Comparison of ENCODE assay signal across 8 cellular contexts in genomic region chr15:45573961-45574629, GRCh38. TPM values are rescaled to one million over a fixed set of nuclear protein-coding genes. Genes with fewer than 3 reads are reported as not detected.
DNase-seq lines count a peak whose midpoint lies in the region; ATAC-seq and TF ChIP-seq lines count a peak whose summit lies in the region.

No MANE protein-coding gene starts in this region.

- no peaks in the 10 kb centered on the region for H3K79me2 ChIP-seq in HCT116 (ENCODE audit: insufficient read depth, low read length)

- peaks cover 21% of the 10 kb centered on the region for H3K4me1 Mint-ChIP-seq in CD14-positive monocyte
- H3K4me1 Mint-ChIP-seq in activated CD8-positive, alpha-beta T cell treated with anti-CD3 and anti-CD28 coated beads for 36 hours (ENCODE audit: low read depth) = no peaks in the 10 kb centered on the region

- no peaks in the 10 kb centered on the region for H3K9me2 ChIP-seq in HCT116 (ENCODE audit: insufficient read depth)

- H3K36me3 Mint-ChIP-seq in CD14-positive monocyte = no peaks in the 10 kb centered on the region
- H3K36me3 Mint-ChIP-seq in activated CD8-positive, alpha-beta T cell treated with anti-CD3 and anti-CD28 coated beads for 36 hours (ENCODE audit: low read depth) = no peaks in the 10 kb centered on the region

- H3K9me3 ChIP-seq in HCT116 (ENCODE audit: control insufficient read depth in 1 of 2, insufficient read depth in 1 of 2, low read depth in 1 of 2, low read length in 2 of 2) = no peaks in the 10 kb centered on the region

- intact Hi-C loops in CD14-positive monocyte (cut with micrococcal nuclease) (no loop called here), HCT116 (cut with micrococcal nuclease) (no loop called here), dorsolateral prefrontal cortex (cut with DNase I) (no loop called here)
- intact Hi-C loops in activated CD8-positive, alpha-beta T cell treated with anti-CD3 and anti-CD28 coated beads for 36 hours (cut with micrococcal nuclease) = no loop called here

- peaks cover 4 to 10% of the 10 kb centered on the region in 2 experiments; a peak in 3 of 4 replicates for H3K4me1 ChIP-seq in HCT116 (ENCODE audit: control insufficient read depth in 1 of 2, insufficient read depth in 2 of 2, low read length in 2 of 2)

- no peaks in the 10 kb centered on the region for H3K36me3 ChIP-seq in HCT116 (ENCODE audit: control insufficient read depth in 1 of 2, insufficient read depth in 2 of 2, low read length in 2 of 2)

- peak overlapping the region; percentile 50 for H3K4me2 ChIP-seq in HCT116 (ENCODE audit: low read length)

- RAD21 ChIA-PET in HCT116 (lab: Charles Lee; ENCODE audit: low non-redundant PET in 1 of 2, low total read pairs in 2 of 2, uncharacterized antibody in 2 of 2, unreplicated experiment in 2 of 2) = no interaction called here

- H3K4me3 Mint-ChIP-seq in CD14-positive monocyte = no peak overlapping the region
- H3K4me3 Mint-ChIP-seq in activated CD8-positive, alpha-beta T cell treated with anti-CD3 and anti-CD28 coated beads for 36 hours = no peak overlapping the region

- peak; percentile 99 for ATAC-seq in HCT116
- peak; percentile 80 for ATAC-seq in activated CD8-positive, alpha-beta T cell treated with anti-CD3 and anti-CD28 coated beads for 36 hours
- ATAC-seq in GM18498 (IDR thresholded peaks at IDR 0.05; ENCODE audit: unreplicated experiment) = no peak
- no peak for ATAC-seq in GM21381 (IDR thresholded peaks at IDR 0.05; ENCODE audit: unreplicated experiment)

- BruUV-seq in HCT116 (replicated peaks; lab: Mats Ljungman, UMichigan) = no TSS peak

- TF ChIP-seq RAD21 in HCT116 (IDR thresholded peaks at IDR 0.05; ENCODE audit: low read depth) = peak; percentile 34

- H3K27ac ChIP-seq in HCT116 (ENCODE audit: low read depth, low read length) (no peak overlapping the region), dorsolateral prefrontal cortex (no peak overlapping the region)

- no peaks in the 10 kb centered on the region for H4K20me1 ChIP-seq in HCT116 (ENCODE audit: insufficient read depth)

- peaks cover 0 to 6% (median 0%) of the 10 kb centered on the region in 7 donors for H3K9me3 Mint-ChIP-seq in CD14-positive monocyte
- H3K9me3 Mint-ChIP-seq in activated CD8-positive, alpha-beta T cell treated with anti-CD3 and anti-CD28 coated beads for 36 hours = no peaks in the 10 kb centered on the region

- TF ChIP-seq CTCF in CD14-positive monocyte (IDR thresholded peaks at IDR 0.05) (peak; percentile 40), HCT116 (IDR thresholded peaks at IDR 0.05 in 2 of 3, conservative IDR thresholded peaks at IDR 0.05 in 1 of 3; ENCODE audit: borderline replicate concordance in 1 of 3, insufficient read depth in 1 of 3, low read depth in 2 of 3, low read length in 2 of 3) (peak; percentile 29 to 79 (median 63); a peak in 4 of 6 replicates), dorsolateral prefrontal cortex (IDR thresholded peaks at IDR 0.05 in 54 of 56, conservative IDR thresholded peaks at IDR 0.05 in 2 of 56; ENCODE audit: low read depth in 1 of 56, partially characterized antibody in 56 of 56) (peak in 5 of 56 donors; percentile 8 to 21 (median 12))
- no peak for TF ChIP-seq CTCF in activated CD8-positive, alpha-beta T cell treated with anti-CD3 and anti-CD28 coated beads for 36 hours (IDR thresholded peaks at IDR 0.05)

- peaks cover 2 to 25% (median 16%) of the 10 kb centered on the region in 3 donors for H3K27me3 Mint-ChIP-seq in CD14-positive monocyte (ENCODE audit: low read depth in 3 of 3)
- H3K27me3 Mint-ChIP-seq in activated CD8-positive, alpha-beta T cell treated with anti-CD3 and anti-CD28 coated beads for 36 hours = peaks cover 11% of the 10 kb centered on the region

- H3K4me3 ChIP-seq in HCT116 (replicated peaks in 1 of 2; ENCODE audit: low read depth in 1 of 2, low read length in 2 of 2) (no peak overlapping the region), dorsolateral prefrontal cortex (no peak overlapping the region)

- H2AFZ ChIP-seq in HCT116 (ENCODE audit: low read depth, low read length, poor library complexity, severe bottlenecking) = peak overlapping the region; percentile 15

- CTCF ChIA-PET in HCT116 (lab: Charles Lee) = interaction anchor here (0.6 to 1.9 kb wide), 15 partner anchors 13 to 411 kb away, joined by 3 to 13 read pairs (median 4); partner anchors contain the start of gene BLOC1S6
- CTCF ChIA-PET in activated CD8-positive, alpha-beta T cell treated with anti-CD3 and anti-CD28 coated beads for 36 hours (lab: Charles Lee) = interaction anchor here (0.6 to 1.8 kb wide), 7 partner anchors 19 to 143 kb away, joined by 3 to 5 read pairs (median 3); no protein-coding TSS in a partner anchor

- POLR2A ChIA-PET in HCT116 (lab: Charles Lee) = interaction anchor here (0.6 to 1.8 kb wide), 2 partner anchors 12 to 19 kb away, joined by 4 to 6 read pairs; no protein-coding TSS in a partner anchor
- POLR2A ChIA-PET in activated CD8-positive, alpha-beta T cell treated with anti-CD3 and anti-CD28 coated beads for 36 hours (lab: Charles Lee) = interaction anchor here (1.3 kb wide), 1 partner anchor 13 kb away, joined by 5 read pairs; no protein-coding TSS in a partner anchor

- DNase-seq in CD14-positive monocyte (ENCODE audit: low spot score) = no peak
- peak; percentile 53 for DNase-seq in HCT116 (ENCODE audit: low read depth, low spot score)
- peak; percentile 55 for DNase-seq in activated CD8-positive, alpha-beta T cell treated with anti-CD3 and anti-CD28 coated beads for 36 hours
- peak; percentile 73 for DNase-seq in iPS-NIHi7 (ENCODE audit: extremely low spot score)
- no peak for DNase-seq in dorsolateral prefrontal cortex
- DNase-seq in GM19240 (ENCODE audit: insufficient read length, low spot score) = no peak

- no peak for TF ChIP-seq POLR2A in HCT116 (IDR thresholded peaks at IDR 0.05; ENCODE audit: borderline replicate concordance, extremely low read depth, insufficient read depth, insufficient read length)

- H3K27me3 ChIP-seq in HCT116 (ENCODE audit: insufficient read depth, low read length) = no peaks in the 10 kb centered on the region
- no peaks in the 10 kb centered on the region for H3K27me3 ChIP-seq in dorsolateral prefrontal cortex

- peak overlapping the region in 2 of 7 donors; percentile 22 to 33 for H3K27ac Mint-ChIP-seq in CD14-positive monocyte
- no peak overlapping the region for H3K27ac Mint-ChIP-seq in activated CD8-positive, alpha-beta T cell treated with anti-CD3 and anti-CD28 coated beads for 36 hours

- H3K9ac ChIP-seq in HCT116 (ENCODE audit: low read length) = no peak overlapping the region

TF ChIP-seq in HCT116, 20 proteins besides CTCF, POLR2A, EP300 and RAD21 (continues in another document):
- no peak for TF ChIP-seq CBX3 (IDR thresholded peaks at IDR 0.05; ENCODE audit: low read depth)
- no peak for TF ChIP-seq SP1 (IDR thresholded peaks at IDR 0.05; ENCODE audit: low read depth)
- TF ChIP-seq YY1 (IDR thresholded peaks at IDR 0.05; ENCODE audit: extremely low read depth, insufficient replicate concordance, low read depth, low read length) = no peak
- no peak for TF ChIP-seq SRF (IDR thresholded peaks at IDR 0.05; ENCODE audit: low read depth)
- TF ChIP-seq CEBPB (IDR thresholded peaks at IDR 0.05; ENCODE audit: low read depth) = no peak
- no peak for TF ChIP-seq JUND (IDR thresholded peaks at IDR 0.05)
- TF ChIP-seq, protein P1, sequence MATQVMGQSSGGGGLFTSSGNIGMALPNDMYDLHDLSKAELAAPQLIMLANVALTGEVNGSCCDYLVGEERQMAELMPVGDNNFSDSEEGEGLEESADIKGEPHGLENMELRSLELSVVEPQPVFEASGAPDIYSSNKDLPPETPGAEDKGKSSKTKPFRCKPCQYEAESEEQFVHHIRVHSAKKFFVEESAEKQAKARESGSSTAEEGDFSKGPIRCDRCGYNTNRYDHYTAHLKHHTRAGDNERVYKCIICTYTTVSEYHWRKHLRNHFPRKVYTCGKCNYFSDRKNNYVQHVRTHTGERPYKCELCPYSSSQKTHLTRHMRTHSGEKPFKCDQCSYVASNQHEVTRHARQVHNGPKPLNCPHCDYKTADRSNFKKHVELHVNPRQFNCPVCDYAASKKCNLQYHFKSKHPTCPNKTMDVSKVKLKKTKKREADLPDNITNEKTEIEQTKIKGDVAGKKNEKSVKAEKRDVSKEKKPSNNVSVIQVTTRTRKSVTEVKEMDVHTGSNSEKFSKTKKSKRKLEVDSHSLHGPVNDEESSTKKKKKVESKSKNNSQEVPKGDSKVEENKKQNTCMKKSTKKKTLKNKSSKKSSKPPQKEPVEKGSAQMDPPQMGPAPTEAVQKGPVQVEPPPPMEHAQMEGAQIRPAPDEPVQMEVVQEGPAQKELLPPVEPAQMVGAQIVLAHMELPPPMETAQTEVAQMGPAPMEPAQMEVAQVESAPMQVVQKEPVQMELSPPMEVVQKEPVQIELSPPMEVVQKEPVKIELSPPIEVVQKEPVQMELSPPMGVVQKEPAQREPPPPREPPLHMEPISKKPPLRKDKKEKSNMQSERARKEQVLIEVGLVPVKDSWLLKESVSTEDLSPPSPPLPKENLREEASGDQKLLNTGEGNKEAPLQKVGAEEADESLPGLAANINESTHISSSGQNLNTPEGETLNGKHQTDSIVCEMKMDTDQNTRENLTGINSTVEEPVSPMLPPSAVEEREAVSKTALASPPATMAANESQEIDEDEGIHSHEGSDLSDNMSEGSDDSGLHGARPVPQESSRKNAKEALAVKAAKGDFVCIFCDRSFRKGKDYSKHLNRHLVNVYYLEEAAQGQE (IDR thresholded peaks at IDR 0.05; ENCODE audit: low read depth) = no peak
- no peak for TF ChIP-seq FOSL1 (IDR thresholded peaks at IDR 0.05; ENCODE audit: low read depth)
- TF ChIP-seq ELF1 (IDR thresholded peaks at IDR 0.05; ENCODE audit: borderline replicate concordance, low read depth) = no peak
- TF ChIP-seq POLR2AphosphoS5 (IDR thresholded peaks at IDR 0.05; ENCODE audit: low read depth, low read length) = no peak
- no peak for TF ChIP-seq EGR1 (IDR thresholded peaks at IDR 0.05; ENCODE audit: low read depth)
- no peak for TF ChIP-seq ATF3 (IDR thresholded peaks at IDR 0.05)
- no peak for TF ChIP-seq SIN3A (IDR thresholded peaks at IDR 0.05; ENCODE audit: low read depth)
- no peak for TF ChIP-seq TCF7L2 (IDR thresholded peaks at IDR 0.05; ENCODE audit: borderline replicate concordance, extremely low read depth, insufficient read depth, insufficient read length)

RNA-seq across cellular contexts. Expression of gene BLOC1S6, which starts 13.1 kb away (rescaled TPM):
- 10 to 100 TPM; 47.9 to 54.9 TPM for polyA plus RNA-seq in CD14-positive monocyte
- 40.7 TPM for total RNA-seq in HCT116 (2021; ENCODE audit: unreplicated experiment)
- polyA plus RNA-seq in HCT116 (2012) = 19.4 and 21.9 TPM in 2 replicates
- total RNA-seq in activated CD8-positive, alpha-beta T cell treated with anti-CD3 and anti-CD28 coated beads for 36 hours = 10 to 100 TPM; 43.3 to 46.9 TPM
- 10 to 100 TPM; 30.3 to 80.3 (median 55.0) TPM for total RNA-seq in dorsolateral prefrontal cortex

RNA-seq across cellular contexts. Expression of gene SLC30A4, which starts 51.5 kb away (rescaled TPM):
- polyA plus RNA-seq in CD14-positive monocyte = under 1 TPM; 0.05 to 0.21 TPM
- 2.7 TPM for total RNA-seq in HCT116 (2021; ENCODE audit: unreplicated experiment)
- polyA plus RNA-seq in HCT116 (2012) = 0.87 and 1.0 TPM in 2 replicates
- total RNA-seq in activated CD8-positive, alpha-beta T cell treated with anti-CD3 and anti-CD28 coated beads for 36 hours = 1 to 10 TPM; 1.7 to 2.0 TPM
- total RNA-seq in dorsolateral prefrontal cortex = 10 to 100 TPM; 11.4 to 24.5 (median 17.2) TPM

Comparison
In these comparisons a context has a peak if more than half of its experiments do, and no peak if none do; other contexts are left out.
1. DNase-seq: peak in HCT116 (single experiment), activated CD8-positive, alpha-beta T cell treated with anti-CD3 and anti-CD28 coated beads for 36 hours (single experiment) and iPS-NIHi7 (single experiment); none in CD14-positive monocyte (single experiment), dorsolateral prefrontal cortex (0 of 10) and GM19240 (single experiment).
2. ATAC-seq: peak in HCT116 (single experiment) and activated CD8-positive, alpha-beta T cell treated with anti-CD3 and anti-CD28 coated beads for 36 hours (single experiment); none in GM18498 (single experiment) and GM21381 (single experiment).